Comparison of ENCODE assay signal across 1 cellular context in the genomic region with DNA sequence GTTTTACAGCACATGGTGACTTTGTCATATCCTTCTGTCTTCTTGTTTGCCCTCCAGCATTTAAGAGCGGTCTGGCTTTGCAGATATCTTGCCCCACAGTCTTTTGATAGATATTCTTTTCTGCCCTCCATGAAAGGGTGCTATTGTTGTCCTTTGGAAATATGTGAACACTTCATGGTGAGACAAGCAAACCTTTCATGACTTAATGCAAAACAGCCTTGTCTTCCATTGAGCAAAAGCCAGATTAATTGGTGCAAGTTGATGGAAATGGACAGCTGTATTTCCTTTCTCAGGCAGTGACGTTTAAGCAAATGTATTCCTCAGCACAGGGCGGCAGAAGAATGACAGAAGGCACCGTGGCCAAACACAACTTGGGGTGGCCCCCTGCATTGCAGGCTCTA.
TF ChIP-seq lines count a peak whose summit lies in the region.

No MANE protein-coding gene starts in this region.

TF ChIP-seq in GM12878, 131 proteins besides CTCF, POLR2A, EP300 and RAD21:
- TF ChIP-seq POU2F2 (IDR thresholded peaks at IDR 0.05; ENCODE audit: borderline replicate concordance, low read depth, low read length) = no peak
- TF ChIP-seq NKRF (conservative IDR thresholded peaks at IDR 0.05) = no peak
- TF ChIP-seq, protein P1, sequence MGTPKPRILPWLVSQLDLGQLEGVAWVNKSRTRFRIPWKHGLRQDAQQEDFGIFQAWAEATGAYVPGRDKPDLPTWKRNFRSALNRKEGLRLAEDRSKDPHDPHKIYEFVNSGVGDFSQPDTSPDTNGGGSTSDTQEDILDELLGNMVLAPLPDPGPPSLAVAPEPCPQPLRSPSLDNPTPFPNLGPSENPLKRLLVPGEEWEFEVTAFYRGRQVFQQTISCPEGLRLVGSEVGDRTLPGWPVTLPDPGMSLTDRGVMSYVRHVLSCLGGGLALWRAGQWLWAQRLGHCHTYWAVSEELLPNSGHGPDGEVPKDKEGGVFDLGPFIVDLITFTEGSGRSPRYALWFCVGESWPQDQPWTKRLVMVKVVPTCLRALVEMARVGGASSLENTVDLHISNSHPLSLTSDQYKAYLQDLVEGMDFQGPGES (IDR thresholded peaks at IDR 0.05) = no peak
- TF ChIP-seq ETV6 (conservative IDR thresholded peaks at IDR 0.05 in 1 of 2, IDR thresholded peaks at IDR 0.05 in 1 of 2; ENCODE audit: borderline replicate concordance in 1 of 2, low read depth in 1 of 2) = no peak
- TF ChIP-seq, protein P2, sequence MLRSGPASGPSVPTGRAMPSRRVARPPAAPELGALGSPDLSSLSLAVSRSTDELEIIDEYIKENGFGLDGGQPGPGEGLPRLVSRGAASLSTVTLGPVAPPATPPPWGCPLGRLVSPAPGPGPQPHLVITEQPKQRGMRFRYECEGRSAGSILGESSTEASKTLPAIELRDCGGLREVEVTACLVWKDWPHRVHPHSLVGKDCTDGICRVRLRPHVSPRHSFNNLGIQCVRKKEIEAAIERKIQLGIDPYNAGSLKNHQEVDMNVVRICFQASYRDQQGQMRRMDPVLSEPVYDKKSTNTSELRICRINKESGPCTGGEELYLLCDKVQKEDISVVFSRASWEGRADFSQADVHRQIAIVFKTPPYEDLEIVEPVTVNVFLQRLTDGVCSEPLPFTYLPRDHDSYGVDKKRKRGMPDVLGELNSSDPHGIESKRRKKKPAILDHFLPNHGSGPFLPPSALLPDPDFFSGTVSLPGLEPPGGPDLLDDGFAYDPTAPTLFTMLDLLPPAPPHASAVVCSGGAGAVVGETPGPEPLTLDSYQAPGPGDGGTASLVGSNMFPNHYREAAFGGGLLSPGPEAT (IDR thresholded peaks at IDR 0.05; ENCODE audit: low read depth) = no peak
- no peak for TF ChIP-seq STAT1 (conservative IDR thresholded peaks at IDR 0.05)
- no peak for TF ChIP-seq SMARCA5 (IDR thresholded peaks at IDR 0.05)
- TF ChIP-seq CUX1 (IDR thresholded peaks at IDR 0.05; ENCODE audit: insufficient replicate concordance, low read depth, low read length) = no peak
- no peak for TF ChIP-seq BACH1 (IDR thresholded peaks at IDR 0.05; ENCODE audit: borderline replicate concordance)
- TF ChIP-seq RAD51 (IDR thresholded peaks at IDR 0.05) = no peak
- TF ChIP-seq ZNF384 (IDR thresholded peaks at IDR 0.05; ENCODE audit: borderline replicate concordance, low read depth, low read length) = no peak
- TF ChIP-seq ZBTB11 (CRISPR knock-in tag; IDR thresholded peaks at IDR 0.05) = no peak
- no peak for TF ChIP-seq RCOR1 (conservative IDR thresholded peaks at IDR 0.05; ENCODE audit: low read depth, low read length)
- no peak for TF ChIP-seq ESRRA (IDR thresholded peaks at IDR 0.05; ENCODE audit: low read length)
- no peak for TF ChIP-seq NFIC (IDR thresholded peaks at IDR 0.05; ENCODE audit: low read depth, low read length)
- TF ChIP-seq EED (IDR thresholded peaks at IDR 0.05; ENCODE audit: low read depth) = no peak
- TF ChIP-seq TCF12 (IDR thresholded peaks at IDR 0.05; ENCODE audit: low read depth, low read length) = no peak
